In genomic region chr7:138449580-138449979, GRCh38 we compare ENCODE assay signal across 8 cellular contexts. TPM values are rescaled to one million over a fixed set of nuclear protein-coding genes. Genes with fewer than 3 reads are reported as not detected.
DNase-seq lines count a peak whose midpoint lies in the region; ATAC-seq and TF ChIP-seq lines count a peak whose summit lies in the region.
"Had no signal": no experiment of that assay in that cellular context is flagged by ENCODE, and none has a peak within 500 bp of the region (broad histone marks: within the 10 kb centered on the region; RNA-seq: fewer than 3 reads in every experiment).

No MANE protein-coding gene starts in this region.

- peak; percentile 58 for ATAC-seq in GM18502 (IDR thresholded peaks at IDR 0.05; ENCODE audit: poor library complexity, unreplicated experiment)
- ATAC-seq in GM21381 (IDR thresholded peaks at IDR 0.05; ENCODE audit: unreplicated experiment): no peak
- no peak for ATAC-seq in mucosa of descending colon

- H3K4me1 ChIP-seq in mucosa of descending colon (ENCODE audit: low read depth): no peaks in the 10 kb centered on the region
- H3K4me1 ChIP-seq: HAP-1 had no signal

- H4K20me1 ChIP-seq in SU-DHL-6 (ENCODE audit: low read depth, low read length): no peaks in the 10 kb centered on the region

- no peaks in the 10 kb centered on the region for H3K79me2 ChIP-seq in SU-DHL-6 (ENCODE audit: insufficient read depth, low read length)

- no peak overlapping the region for H3K4me3 ChIP-seq in SU-DHL-6 (ENCODE audit: insufficient read depth, low read length, poor library complexity, severe bottlenecking)
- H3K4me3 ChIP-seq in mucosa of descending colon: no peak overlapping the region
- H3K4me3 ChIP-seq: HAP-1 had no signal

- H3K9me3 ChIP-seq in SU-DHL-6 (ENCODE audit: insufficient read depth, low read length) (no peaks in the 10 kb centered on the region), mucosa of descending colon (no peaks in the 10 kb centered on the region)
- H3K9me3 ChIP-seq: HAP-1 had no signal

- H3K9me2 ChIP-seq in SU-DHL-6 (replicated peaks; ENCODE audit: insufficient read depth, low read length): no peaks in the 10 kb centered on the region

- no peak overlapping the region for H3K27ac ChIP-seq in SU-DHL-6 (ENCODE audit: low read depth, low read length)

- no peaks in the 10 kb centered on the region for H3F3A ChIP-seq in SU-DHL-6 (ENCODE audit: insufficient read depth)

- no peaks in the 10 kb centered on the region for H3K36me3 ChIP-seq in SU-DHL-6 (ENCODE audit: low read length)
- H3K36me3 ChIP-seq in mucosa of descending colon (ENCODE audit: low read depth): no peaks in the 10 kb centered on the region
- H3K36me3 ChIP-seq: HAP-1 had no signal

- intact Hi-C loops in mucosa of descending colon (cut with DNase I, micrococcal nuclease): no loop called here

- peak; percentile 12 for DNase-seq in effector CD4-positive, alpha-beta T cell
- DNase-seq in stimulated activated CD4-positive, alpha-beta T cell treated with anti-CD3 and anti-CD28 coated beads, Interleukin-4, amount 100 ng/mL, for 48 hours (ENCODE audit: low read depth in 2 of 2): peak; percentile 16 to 37
- DNase-seq in mucosa of descending colon (no peak), NOMO-1 treated with dmso at 0.1 percent for 144 hours (lab: John Stamatoyannopoulos, UW; ENCODE audit: unreplicated experiment) (no peak)

- H3K27me3 ChIP-seq in SU-DHL-6 (ENCODE audit: low read length): no peaks in the 10 kb centered on the region

- peak; percentile 40 for TF ChIP-seq CTCF in SU-DHL-6 (IDR thresholded peaks at IDR 0.05; ENCODE audit: insufficient read depth, low read length, poor library complexity, severe bottlenecking)
- TF ChIP-seq CTCF in mucosa of descending colon (IDR thresholded peaks at IDR 0.05): no peak

- H3K9ac ChIP-seq in SU-DHL-6 (ENCODE audit: low read length): no peak overlapping the region

- H2AFZ ChIP-seq in SU-DHL-6 (ENCODE audit: low read depth, low read length, severe bottlenecking): no peak overlapping the region

- no peak overlapping the region for H3K4me2 ChIP-seq in SU-DHL-6 (ENCODE audit: low read depth, low read length, poor library complexity, severe bottlenecking)

RNA-seq across cellular contexts. Expression of gene TRIM24, which starts 10.5 kb away (rescaled TPM):
- 10 to 100 TPM; 17.5 to 21.2 (median 18.9) TPM for total RNA-seq in mucosa of descending colon

Comparison
In these comparisons a context has a peak if more than half of its experiments do, and no peak if none do; other contexts are left out.
1. DNase-seq: peak in effector CD4-positive, alpha-beta T cell (single experiment) and stimulated activated CD4-positive, alpha-beta T cell treated with anti-CD3 and anti-CD28 coated beads, Interleukin-4, amount 100 ng/mL, for 48 hours (2 of 2); none in mucosa of descending colon (0 of 3) and NOMO-1 treated with dmso at 0.1 percent for 144 hours (single experiment).